In the genomic region with DNA sequence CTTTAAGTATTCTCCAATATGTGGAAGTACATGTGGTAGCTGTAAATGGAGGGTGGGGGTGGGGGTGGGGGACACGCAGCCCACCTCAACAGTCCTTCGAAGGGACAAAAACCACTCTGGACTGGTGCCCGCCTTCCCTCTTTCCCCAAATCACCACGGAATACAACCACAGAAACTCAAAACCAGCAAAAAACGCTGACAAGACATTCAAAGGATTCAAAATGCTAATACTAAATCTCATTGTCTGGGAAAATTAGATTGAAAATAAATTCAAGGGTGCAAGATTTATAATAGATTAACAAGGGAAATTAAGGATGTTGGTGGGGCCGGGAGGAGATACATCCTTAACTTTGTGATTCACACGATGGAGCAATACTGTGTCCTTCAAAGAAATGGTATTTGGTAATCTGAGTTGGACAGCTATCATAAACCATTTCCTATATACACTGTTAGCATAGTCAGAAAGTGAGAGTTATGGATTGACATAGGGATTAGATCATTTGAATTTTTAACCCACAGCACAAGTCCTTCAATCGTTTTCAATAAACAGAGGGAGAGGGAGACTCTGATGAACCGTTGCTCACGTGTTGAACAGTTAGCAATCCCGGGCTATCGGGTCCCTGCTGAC, we compare ENCODE assay signal across 1 cellular context.
TF ChIP-seq lines count a peak whose summit lies in the region.

No MANE protein-coding gene starts in this region.

TF ChIP-seq in K562, 482 proteins besides CTCF, POLR2A, EP300 and RAD21 (continued from another document):
- TF ChIP-seq PHTF2 (CRISPR knock-in tag; IDR thresholded peaks at IDR 0.05), result no peak
- TF ChIP-seq RNF2 (IDR thresholded peaks at IDR 0.05), result no peak
- no peak for TF ChIP-seq FOSL1 (tag; conservative IDR thresholded peaks at IDR 0.05)
- TF ChIP-seq NFYB (IDR thresholded peaks at IDR 0.05; ENCODE audit: extremely low read depth, insufficient read length), result no peak
- TF ChIP-seq SMARCA4 (IDR thresholded peaks at IDR 0.05), result no peak
- TF ChIP-seq, protein P1, sequence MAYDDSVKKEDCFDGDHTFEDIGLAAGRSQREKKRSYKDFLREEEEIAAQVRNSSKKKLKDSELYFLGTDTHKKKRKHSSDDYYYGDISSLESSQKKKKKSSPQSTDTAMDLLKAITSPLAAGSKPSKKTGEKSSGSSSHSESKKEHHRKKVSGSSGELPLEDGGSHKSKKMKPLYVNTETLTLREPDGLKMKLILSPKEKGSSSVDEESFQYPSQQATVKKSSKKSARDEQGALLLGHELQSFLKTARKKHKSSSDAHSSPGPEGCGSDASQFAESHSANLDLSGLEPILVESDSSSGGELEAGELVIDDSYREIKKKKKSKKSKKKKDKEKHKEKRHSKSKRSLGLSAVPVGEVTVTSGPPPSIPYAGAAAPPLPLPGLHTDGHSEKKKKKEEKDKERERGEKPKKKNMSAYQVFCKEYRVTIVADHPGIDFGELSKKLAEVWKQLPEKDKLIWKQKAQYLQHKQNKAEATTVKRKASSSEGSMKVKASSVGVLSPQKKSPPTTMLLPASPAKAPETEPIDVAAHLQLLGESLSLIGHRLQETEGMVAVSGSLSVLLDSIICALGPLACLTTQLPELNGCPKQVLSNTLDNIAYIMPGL (CRISPR knock-in tag; IDR thresholded peaks at IDR 0.05), result no peak
